20 cellular contexts compared by ENCODE assay signal in genomic region chr9:108854641-108855528, GRCh38. TPM values are rescaled to one million over a fixed set of nuclear protein-coding genes. Genes with fewer than 3 reads are reported as not detected.
"Had no signal": no experiment of that assay in that cellular context is flagged by ENCODE, and none has a peak within 500 bp of the region (broad histone marks: within the 10 kb centered on the region; RNA-seq: fewer than 3 reads in every experiment).

No MANE protein-coding gene starts in this region.

- DNase-seq: activated B cell treated with CpG ODN at 0.5 μM for 24 hours; activated CD4-positive, alpha-beta T cell treated with anti-CD3 and anti-CD28 coated beads for 48 hours; activated CD8-positive, alpha-beta memory T cell treated with anti-CD3 and anti-CD28 coated beads, Interleukin-2, amount 50 U/mL, for 48 hours; activated gamma-delta T cell treated with Interleukin-2 at 50 U/mL for 16 hours; activated naive CD8-positive, alpha-beta T cell treated with anti-CD3 and anti-CD28 coated beads for 36 hours; brain microvascular endothelial cell; effector memory CD4-positive, alpha-beta T cell; foreskin melanocyte; kidney glomerular epithelial cell; occipital lobe had no signal

- H3K9me3 Mint-ChIP-seq: activated B cell treated with CpG ODN at 0.5 μM for 24 hours; activated naive CD8-positive, alpha-beta T cell treated with anti-CD3 and anti-CD28 coated beads for 36 hours; dendritic cell treated with granulocyte-macrophage colony-stimulating factor and Interleukin-4, amounts not matched to agents 40 ng/mL and 50 ng/mL, for 4 days; stimulated activated naive CD8-positive, alpha-beta T cell treated with anti-CD3 and anti-CD28 coated beads, Interleukin-15, Interleukin-2, amounts not matched to agents 100 ng/mL and 50 ng/mL, for 24 hours; T-helper 2 cell treated with Interferon-gamma antibody and Interleukin-4, amounts not matched to agents 5 μg/mL and 100 μg/mL, for 36 hours had no signal

- H3K4me1 ChIP-seq: right atrium auricular region had no signal

- H3K9me3 ChIP-seq: right atrium auricular region, suprapubic skin had no signal

- H3K36me3 Mint-ChIP-seq: activated naive CD8-positive, alpha-beta T cell treated with anti-CD3 and anti-CD28 coated beads for 36 hours; type B pancreatic cell had no signal

- H3K27ac Mint-ChIP-seq: activated B cell treated with CpG ODN at 0.5 μM for 24 hours; activated naive CD8-positive, alpha-beta T cell treated with anti-CD3 and anti-CD28 coated beads for 36 hours; dendritic cell treated with granulocyte-macrophage colony-stimulating factor and Interleukin-4, amounts not matched to agents 40 ng/mL and 50 ng/mL, for 4 days; nephron; stimulated activated naive CD8-positive, alpha-beta T cell treated with anti-CD3 and anti-CD28 coated beads, Interleukin-15, Interleukin-2, amounts not matched to agents 100 ng/mL and 50 ng/mL, for 24 hours; T-helper 2 cell treated with Interferon-gamma antibody and Interleukin-4, amounts not matched to agents 5 μg/mL and 100 μg/mL, for 36 hours; type B pancreatic cell had no signal

- H3K4me1 Mint-ChIP-seq: activated B cell treated with CpG ODN at 0.5 μM for 24 hours, nephron had no signal

- H3K27me3 Mint-ChIP-seq: activated B cell treated with CpG ODN at 0.5 μM for 24 hours; dendritic cell treated with granulocyte-macrophage colony-stimulating factor and Interleukin-4, amounts not matched to agents 40 ng/mL and 50 ng/mL, for 4 days; stimulated activated naive CD8-positive, alpha-beta T cell treated with anti-CD3 and anti-CD28 coated beads, Interleukin-15, Interleukin-2, amounts not matched to agents 100 ng/mL and 50 ng/mL, for 24 hours had no signal

- H3K4me3 Mint-ChIP-seq: activated B cell treated with CpG ODN at 0.5 μM for 24 hours; activated naive CD8-positive, alpha-beta T cell treated with anti-CD3 and anti-CD28 coated beads for 36 hours; dendritic cell treated with granulocyte-macrophage colony-stimulating factor and Interleukin-4, amounts not matched to agents 40 ng/mL and 50 ng/mL, for 4 days; nephron; stimulated activated naive CD8-positive, alpha-beta T cell treated with anti-CD3 and anti-CD28 coated beads, Interleukin-15, Interleukin-2, amounts not matched to agents 100 ng/mL and 50 ng/mL, for 24 hours; T-helper 2 cell treated with Interferon-gamma antibody and Interleukin-4, amounts not matched to agents 5 μg/mL and 100 μg/mL, for 36 hours; type B pancreatic cell had no signal

- H3K4me3 ChIP-seq: right atrium auricular region, suprapubic skin had no signal

- H3K27me3 ChIP-seq: brain microvascular endothelial cell, right atrium auricular region, suprapubic skin had no signal

- H3K27ac ChIP-seq: brain microvascular endothelial cell, right atrium auricular region, suprapubic skin had no signal

- H3K36me3 ChIP-seq: brain microvascular endothelial cell, right atrium auricular region, suprapubic skin had no signal

RNA-seq across cellular contexts. Expression of gene ACTL7B, which starts 0.9 kb away (rescaled TPM):
- total RNA-seq: activated naive CD8-positive, alpha-beta T cell treated with anti-CD3 and anti-CD28 coated beads for 36 hours; lower leg skin; mesenteric fat pad; occipital lobe; posterior vena cava; right atrium auricular region had no signal

RNA-seq across cellular contexts. Expression of gene ACTL7A, which starts 7.2 kb away (rescaled TPM):
- total RNA-seq: activated B cell treated with CpG ODN at 0.5 μM for 24 hours; activated naive CD8-positive, alpha-beta T cell treated with anti-CD3 and anti-CD28 coated beads for 36 hours; lower leg skin; mesenteric fat pad; occipital lobe; posterior vena cava; right atrium auricular region; suprapubic skin had no signal
